1 cellular context compared by ENCODE assay signal in genomic region chr15:39127925-39128617, GRCh38.
TF ChIP-seq lines count a peak whose summit lies in the region.

No MANE protein-coding gene starts in this region.

TF ChIP-seq in HepG2, 621 proteins besides CTCF, POLR2A, EP300 and RAD21 (continued from another document and continues in another):
- TF ChIP-seq AHDC1 (CRISPR knock-in tag; IDR thresholded peaks at IDR 0.05; ENCODE audit: borderline replicate concordance) (peak; percentile 83; the same call in 1 of the 2 replicates), SOX13 (IDR thresholded peaks at IDR 0.05) (peak; percentile 46; the same call in 1 of the 2 replicates), SOX13 (CRISPR knock-in tag; conservative IDR thresholded peaks at IDR 0.05 in 1 of 2, IDR thresholded peaks at IDR 0.05 in 1 of 2) (peak in 1 of 2 experiments; percentile 83; a peak in 2 of 4 replicates), USF2 (IDR thresholded peaks at IDR 0.05; ENCODE audit: low read depth, low read length) (no peak), USF2 (CRISPR knock-in tag; IDR thresholded peaks at IDR 0.05; ENCODE audit: borderline replicate concordance) (no peak), JUND (CRISPR knock-in tag; IDR thresholded peaks at IDR 0.05) (peak; percentile 99), RARA (CRISPR knock-in tag; IDR thresholded peaks at IDR 0.05) (peak; percentile 55), CC2D1A (CRISPR knock-in tag; IDR thresholded peaks at IDR 0.05) (no peak), ZNF724P (CRISPR knock-in tag; IDR thresholded peaks at IDR 0.05; ENCODE audit: borderline replicate concordance) (no peak), FOXP4 (CRISPR knock-in tag; IDR thresholded peaks at IDR 0.05) (peak; percentile 59), PRDM10 (CRISPR knock-in tag; IDR thresholded peaks at IDR 0.05; ENCODE audit: low read depth) (peak; percentile 37; the same call in 1 of the 2 replicates), TSC22D2 (CRISPR knock-in tag; IDR thresholded peaks at IDR 0.05; ENCODE audit: borderline replicate concordance) (no peak), ZNF263 (CRISPR knock-in tag; IDR thresholded peaks at IDR 0.05) (peak; percentile 38; the same call in 1 of the 2 replicates), PPARG (CRISPR knock-in tag; conservative IDR thresholded peaks at IDR 0.05) (peak; percentile 99), ZNF670 (CRISPR knock-in tag; IDR thresholded peaks at IDR 0.05; ENCODE audit: borderline replicate concordance) (0 out of 2 replicates have a peak, but pooled peaks have one; percentile 34), CSRNP2 (CRISPR knock-in tag; conservative IDR thresholded peaks at IDR 0.05; ENCODE audit: low read depth) (no peak), ELF3 (CRISPR knock-in tag; IDR thresholded peaks at IDR 0.05) (peak; percentile 86), PHF21A (CRISPR knock-in tag; IDR thresholded peaks at IDR 0.05) (peak; percentile 70), MEIS2 (CRISPR knock-in tag; IDR thresholded peaks at IDR 0.05) (no peak), ZNF484 (CRISPR knock-in tag; IDR thresholded peaks at IDR 0.05; ENCODE audit: borderline replicate concordance, low read depth) (no peak), SP4 (CRISPR knock-in tag; IDR thresholded peaks at IDR 0.05) (no peak), ISL2 (CRISPR knock-in tag; IDR thresholded peaks at IDR 0.05) (peak; percentile 68), BATF2 (CRISPR knock-in tag; IDR thresholded peaks at IDR 0.05) (no peak), ZBTB10 (CRISPR knock-in tag; IDR thresholded peaks at IDR 0.05; ENCODE audit: borderline replicate concordance) (peak; percentile 69; the same call in 1 of the 2 replicates), ZNF564 (CRISPR knock-in tag; IDR thresholded peaks at IDR 0.05) (no peak), MBD4 (IDR thresholded peaks at IDR 0.05; ENCODE audit: borderline replicate concordance, low read length) (0 out of 2 replicates have a peak, but pooled peaks have one; percentile 42), SMAD9 (CRISPR knock-in tag; IDR thresholded peaks at IDR 0.05) (no peak), ZNF124 (CRISPR knock-in tag; IDR thresholded peaks at IDR 0.05) (peak; percentile 50; the same call in 1 of the 2 replicates), CBX5 (CRISPR knock-in tag; IDR thresholded peaks at IDR 0.05; ENCODE audit: borderline replicate concordance) (peak; percentile 80; the same call in 1 of the 2 replicates), RCOR2 (CRISPR knock-in tag; IDR thresholded peaks at IDR 0.05) (0 out of 2 replicates have a peak, but pooled peaks have one; percentile 34), SOX6 (IDR thresholded peaks at IDR 0.05) (no peak), SOX6 (CRISPR knock-in tag; IDR thresholded peaks at IDR 0.05) (peak; percentile 84), DRAP1 (CRISPR knock-in tag; IDR thresholded peaks at IDR 0.05) (peak; percentile 60; the same call in 1 of the 2 replicates), KAT8 (CRISPR knock-in tag; IDR thresholded peaks at IDR 0.05) (0 out of 2 replicates have a peak, but pooled peaks have one; percentile 65)
